Comparison of ENCODE assay signal across 16 cellular contexts in genomic region chr5:1012316-1012841, GRCh38. TPM values are rescaled to one million over a fixed set of nuclear protein-coding genes. Genes with fewer than 3 reads are reported as not detected.
"Had no signal": no experiment of that assay in that cellular context is flagged by ENCODE, and none has a peak within 500 bp of the region (broad histone marks: within the 10 kb centered on the region; RNA-seq: fewer than 3 reads in every experiment).

No MANE protein-coding gene starts in this region.

- H3K4me3 ChIP-seq: coronary artery, esophagus squamous epithelium, SK-N-MC had no signal

- H3K4me3 Mint-ChIP-seq: activated CD4-positive, alpha-beta memory T cell treated with anti-CD3 and anti-CD28 coated beads for 36 hours; activated CD8-positive, alpha-beta memory T cell treated with anti-CD3 and anti-CD28 coated beads, Interleukin-2, amount 10 ng/mL, durations not matched to agents 7 days and 5 days; stimulated activated effector memory CD8-positive, alpha-beta T cell treated with anti-CD3 and anti-CD28 coated beads, Interleukin-12 subunit alpha, Interleukin-12 subunit beta, amount 100 ng/mL, for 72 hours; T-cell had no signal

- H3K36me3 Mint-ChIP-seq: activated CD4-positive, alpha-beta memory T cell treated with anti-CD3 and anti-CD28 coated beads for 36 hours; activated CD8-positive, alpha-beta memory T cell treated with anti-CD3 and anti-CD28 coated beads, Interleukin-2, amount 10 ng/mL, durations not matched to agents 7 days and 5 days; naive thymus-derived CD8-positive, alpha-beta T cell; stimulated activated effector memory CD8-positive, alpha-beta T cell treated with anti-CD3 and anti-CD28 coated beads, Interleukin-12 subunit alpha, Interleukin-12 subunit beta, amount 100 ng/mL, for 72 hours; T-cell had no signal

- H3K9me3 Mint-ChIP-seq: activated CD4-positive, alpha-beta memory T cell treated with anti-CD3 and anti-CD28 coated beads for 36 hours; activated T-helper 2 cell treated with anti-CD3 and anti-CD28 coated beads, Interferon-gamma antibody, Interleukin-2, Interleukin-4, amounts not matched to agents 10 μg/mL and 5 μg/mL and 100 μg/mL, durations not matched to agents 14 hours and 24 hours and 36 hours; naive thymus-derived CD8-positive, alpha-beta T cell; stimulated activated effector memory CD8-positive, alpha-beta T cell treated with anti-CD3 and anti-CD28 coated beads, Interleukin-12 subunit alpha, Interleukin-12 subunit beta, amount 100 ng/mL, for 72 hours; T-cell had no signal

- DNase-seq: activated CD4-positive, alpha-beta memory T cell treated with anti-CD3 and anti-CD28 coated beads for 36 hours; activated CD4-positive, alpha-beta T cell treated with anti-CD3 and anti-CD28 coated beads for 1 hour; activated CD8-positive, alpha-beta memory T cell treated with anti-CD3 and anti-CD28 coated beads, Interleukin-2, amount 10 ng/mL, durations not matched to agents 7 days and 5 days; activated naive CD4-positive, alpha-beta T cell treated with anti-CD3 and anti-CD28 coated beads, Interleukin-2, amount 50 U/mL, for 16 hours; activated T-cell treated with anti-CD3 and anti-CD28 coated beads, Interleukin-2, amount 50 U/mL, for 1 hour; central memory CD4-positive, alpha-beta T cell; effector CD4-positive, alpha-beta T cell; esophagus squamous epithelium; mammary epithelial cell; T-helper 9 cell had no signal

- H3K36me3 ChIP-seq: esophagus squamous epithelium had no signal

- H3K9me3 ChIP-seq: esophagus squamous epithelium had no signal

- ATAC-seq: activated CD8-positive, alpha-beta memory T cell treated with anti-CD3 and anti-CD28 coated beads, Interleukin-2, amount 10 ng/mL, durations not matched to agents 7 days and 5 days; naive thymus-derived CD8-positive, alpha-beta T cell; stimulated activated effector memory CD8-positive, alpha-beta T cell treated with anti-CD3 and anti-CD28 coated beads, Interleukin-12 subunit alpha, Interleukin-12 subunit beta, amount 100 ng/mL, for 72 hours; T-cell had no signal

- H3K27ac Mint-ChIP-seq: activated CD4-positive, alpha-beta memory T cell treated with anti-CD3 and anti-CD28 coated beads for 36 hours; activated CD8-positive, alpha-beta memory T cell treated with anti-CD3 and anti-CD28 coated beads, Interleukin-2, amount 10 ng/mL, durations not matched to agents 7 days and 5 days; activated T-helper 2 cell treated with anti-CD3 and anti-CD28 coated beads, Interferon-gamma antibody, Interleukin-2, Interleukin-4, amounts not matched to agents 10 μg/mL and 5 μg/mL and 100 μg/mL, durations not matched to agents 14 hours and 24 hours and 36 hours; naive thymus-derived CD8-positive, alpha-beta T cell; stimulated activated effector memory CD8-positive, alpha-beta T cell treated with anti-CD3 and anti-CD28 coated beads, Interleukin-12 subunit alpha, Interleukin-12 subunit beta, amount 100 ng/mL, for 72 hours; T-cell had no signal

- H3K27ac ChIP-seq: coronary artery, SK-N-MC had no signal

RNA-seq across cellular contexts. Expression of gene NKD2, which starts 3.8 kb away (rescaled TPM):
- total RNA-seq: naive thymus-derived CD8-positive, alpha-beta T cell had no signal
